1 cellular context compared by ENCODE assay signal in the genomic region with DNA sequence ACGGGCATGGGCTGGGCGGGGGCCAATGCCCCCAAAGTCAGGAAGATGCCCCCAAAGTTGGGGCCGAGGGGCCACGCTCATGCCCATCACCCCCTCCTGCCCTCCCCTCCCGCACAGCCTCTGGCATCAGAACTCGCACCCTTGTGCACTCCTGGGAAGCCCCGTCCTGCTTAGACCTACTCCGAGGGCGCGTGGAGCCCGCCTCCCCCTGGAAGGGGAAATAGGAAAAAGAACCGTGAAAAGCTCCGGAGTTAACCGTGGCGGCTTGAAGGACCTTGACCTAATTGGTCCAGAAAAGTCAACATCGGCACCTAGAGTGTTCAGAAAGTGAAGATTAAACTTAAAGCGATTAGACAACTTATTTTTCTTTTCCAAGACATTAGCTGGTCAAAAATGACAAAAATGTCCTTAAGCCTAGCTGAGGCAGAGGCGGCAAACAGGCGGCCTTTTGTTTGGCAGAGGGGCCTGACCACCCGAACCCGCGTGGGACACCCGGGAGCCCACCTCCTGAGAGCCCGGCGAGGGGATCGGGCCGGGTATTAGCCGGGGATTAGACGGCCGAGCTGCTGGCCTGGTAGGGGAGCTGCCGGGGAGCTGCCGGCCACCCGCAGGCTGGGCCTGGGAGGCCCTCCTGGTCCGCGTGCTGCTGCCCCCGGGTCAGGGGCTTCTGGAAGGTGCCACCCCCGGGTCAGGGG.
TF ChIP-seq lines count a peak whose summit lies in the region.

No MANE protein-coding gene starts in this region.

TF ChIP-seq in HepG2, 621 proteins besides CTCF, POLR2A, EP300 and RAD21 (continued from another document):
- TF ChIP-seq, protein P1, sequence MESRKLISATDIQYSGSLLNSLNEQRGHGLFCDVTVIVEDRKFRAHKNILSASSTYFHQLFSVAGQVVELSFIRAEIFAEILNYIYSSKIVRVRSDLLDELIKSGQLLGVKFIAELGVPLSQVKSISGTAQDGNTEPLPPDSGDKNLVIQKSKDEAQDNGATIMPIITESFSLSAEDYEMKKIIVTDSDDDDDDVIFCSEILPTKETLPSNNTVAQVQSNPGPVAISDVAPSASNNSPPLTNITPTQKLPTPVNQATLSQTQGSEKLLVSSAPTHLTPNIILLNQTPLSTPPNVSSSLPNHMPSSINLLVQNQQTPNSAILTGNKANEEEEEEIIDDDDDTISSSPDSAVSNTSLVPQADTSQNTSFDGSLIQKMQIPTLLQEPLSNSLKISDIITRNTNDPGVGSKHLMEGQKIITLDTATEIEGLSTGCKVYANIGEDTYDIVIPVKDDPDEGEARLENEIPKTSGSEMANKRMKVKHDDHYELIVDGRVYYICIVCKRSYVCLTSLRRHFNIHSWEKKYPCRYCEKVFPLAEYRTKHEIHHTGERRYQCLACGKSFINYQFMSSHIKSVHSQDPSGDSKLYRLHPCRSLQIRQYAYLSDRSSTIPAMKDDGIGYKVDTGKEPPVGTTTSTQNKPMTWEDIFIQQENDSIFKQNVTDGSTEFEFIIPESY (CRISPR knock-in tag; IDR thresholded peaks at IDR 0.05), result peak; percentile 87
- TF ChIP-seq FOXA3 (CRISPR knock-in tag; IDR thresholded peaks at IDR 0.05) (0 out of 2 replicates have a peak, but pooled peaks have one; percentile 36), ZNF549 (CRISPR knock-in tag; IDR thresholded peaks at IDR 0.05) (no peak), NR1H2 (CRISPR knock-in tag; IDR thresholded peaks at IDR 0.05; ENCODE audit: borderline replicate concordance, low read depth) (no peak), HNF4A (CRISPR knock-in tag; IDR thresholded peaks at IDR 0.05) (peak; percentile 12; the same call in 1 of the 2 replicates), HDAC2 (CRISPR knock-in tag; IDR thresholded peaks at IDR 0.05) (no peak), ZBTB38 (CRISPR knock-in tag; IDR thresholded peaks at IDR 0.05) (peak; percentile 12; the same call in 1 of the 2 replicates), TBX2 (CRISPR knock-in tag; IDR thresholded peaks at IDR 0.05; ENCODE audit: borderline replicate concordance) (0 out of 2 replicates have a peak, but pooled peaks have one; percentile 6), ETV6 (CRISPR knock-in tag; conservative IDR thresholded peaks at IDR 0.05) (no peak), ZSCAN22 (CRISPR knock-in tag; IDR thresholded peaks at IDR 0.05) (no peak), HDAC1 (CRISPR knock-in tag; IDR thresholded peaks at IDR 0.05) (0 out of 2 replicates have a peak, but pooled peaks have one; percentile 20), RXRB (CRISPR knock-in tag; IDR thresholded peaks at IDR 0.05; ENCODE audit: borderline replicate concordance) (no peak), ZNF431 (CRISPR knock-in tag; IDR thresholded peaks at IDR 0.05; ENCODE audit: borderline replicate concordance, low read depth) (no peak), ZNF564 (CRISPR knock-in tag; IDR thresholded peaks at IDR 0.05) (0 out of 2 replicates have a peak, but pooled peaks have one; percentile 17), ZNF672 (CRISPR knock-in tag; IDR thresholded peaks at IDR 0.05) (no peak), FOSL1 (CRISPR knock-in tag; IDR thresholded peaks at IDR 0.05; ENCODE audit: borderline replicate concordance) (no peak)
- TF ChIP-seq, protein P2, sequence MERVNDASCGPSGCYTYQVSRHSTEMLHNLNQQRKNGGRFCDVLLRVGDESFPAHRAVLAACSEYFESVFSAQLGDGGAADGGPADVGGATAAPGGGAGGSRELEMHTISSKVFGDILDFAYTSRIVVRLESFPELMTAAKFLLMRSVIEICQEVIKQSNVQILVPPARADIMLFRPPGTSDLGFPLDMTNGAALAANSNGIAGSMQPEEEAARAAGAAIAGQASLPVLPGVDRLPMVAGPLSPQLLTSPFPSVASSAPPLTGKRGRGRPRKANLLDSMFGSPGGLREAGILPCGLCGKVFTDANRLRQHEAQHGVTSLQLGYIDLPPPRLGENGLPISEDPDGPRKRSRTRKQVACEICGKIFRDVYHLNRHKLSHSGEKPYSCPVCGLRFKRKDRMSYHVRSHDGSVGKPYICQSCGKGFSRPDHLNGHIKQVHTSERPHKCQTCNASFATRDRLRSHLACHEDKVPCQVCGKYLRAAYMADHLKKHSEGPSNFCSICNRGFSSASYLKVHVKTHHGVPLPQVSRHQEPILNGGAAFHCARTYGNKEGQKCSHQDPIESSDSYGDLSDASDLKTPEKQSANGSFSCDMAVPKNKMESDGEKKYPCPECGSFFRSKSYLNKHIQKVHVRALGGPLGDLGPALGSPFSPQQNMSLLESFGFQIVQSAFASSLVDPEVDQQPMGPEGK (CRISPR knock-in tag; IDR thresholded peaks at IDR 0.05), result 0 out of 2 replicates have a peak, but pooled peaks have one; percentile 15
- TF ChIP-seq, protein P3, sequence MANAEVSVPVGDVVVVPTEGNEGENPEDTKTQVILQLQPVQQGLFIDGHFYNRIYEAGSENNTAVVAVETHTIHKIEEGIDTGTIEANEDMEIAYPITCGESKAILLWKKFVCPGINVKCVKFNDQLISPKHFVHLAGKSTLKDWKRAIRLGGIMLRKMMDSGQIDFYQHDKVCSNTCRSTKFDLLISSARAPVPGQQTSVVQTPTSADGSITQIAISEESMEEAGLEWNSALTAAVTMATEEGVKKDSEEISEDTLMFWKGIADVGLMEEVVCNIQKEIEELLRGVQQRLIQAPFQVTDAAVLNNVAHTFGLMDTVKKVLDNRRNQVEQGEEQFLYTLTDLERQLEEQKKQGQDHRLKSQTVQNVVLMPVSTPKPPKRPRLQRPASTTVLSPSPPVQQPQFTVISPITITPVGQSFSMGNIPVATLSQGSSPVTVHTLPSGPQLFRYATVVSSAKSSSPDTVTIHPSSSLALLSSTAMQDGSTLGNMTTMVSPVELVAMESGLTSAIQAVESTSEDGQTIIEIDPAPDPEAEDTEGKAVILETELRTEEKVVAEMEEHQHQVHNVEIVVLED (CRISPR knock-in tag; IDR thresholded peaks at IDR 0.05; ENCODE audit: borderline replicate concordance), result no peak
- TF ChIP-seq, protein P4, sequence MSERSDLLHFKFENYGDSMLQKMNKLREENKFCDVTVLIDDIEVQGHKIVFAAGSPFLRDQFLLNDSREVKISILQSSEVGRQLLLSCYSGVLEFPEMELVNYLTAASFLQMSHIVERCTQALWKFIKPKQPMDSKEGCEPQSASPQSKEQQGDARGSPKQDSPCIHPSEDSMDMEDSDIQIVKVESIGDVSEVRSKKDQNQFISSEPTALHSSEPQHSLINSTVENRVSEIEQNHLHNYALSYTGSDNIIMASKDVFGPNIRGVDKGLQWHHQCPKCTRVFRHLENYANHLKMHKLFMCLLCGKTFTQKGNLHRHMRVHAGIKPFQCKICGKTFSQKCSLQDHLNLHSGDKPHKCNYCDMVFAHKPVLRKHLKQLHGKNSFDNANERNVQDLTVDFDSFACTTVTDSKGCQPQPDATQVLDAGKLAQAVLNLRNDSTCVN (CRISPR knock-in tag; IDR thresholded peaks at IDR 0.05; ENCODE audit: borderline replicate concordance), result peak; percentile 97
- TF ChIP-seq, protein P5, sequence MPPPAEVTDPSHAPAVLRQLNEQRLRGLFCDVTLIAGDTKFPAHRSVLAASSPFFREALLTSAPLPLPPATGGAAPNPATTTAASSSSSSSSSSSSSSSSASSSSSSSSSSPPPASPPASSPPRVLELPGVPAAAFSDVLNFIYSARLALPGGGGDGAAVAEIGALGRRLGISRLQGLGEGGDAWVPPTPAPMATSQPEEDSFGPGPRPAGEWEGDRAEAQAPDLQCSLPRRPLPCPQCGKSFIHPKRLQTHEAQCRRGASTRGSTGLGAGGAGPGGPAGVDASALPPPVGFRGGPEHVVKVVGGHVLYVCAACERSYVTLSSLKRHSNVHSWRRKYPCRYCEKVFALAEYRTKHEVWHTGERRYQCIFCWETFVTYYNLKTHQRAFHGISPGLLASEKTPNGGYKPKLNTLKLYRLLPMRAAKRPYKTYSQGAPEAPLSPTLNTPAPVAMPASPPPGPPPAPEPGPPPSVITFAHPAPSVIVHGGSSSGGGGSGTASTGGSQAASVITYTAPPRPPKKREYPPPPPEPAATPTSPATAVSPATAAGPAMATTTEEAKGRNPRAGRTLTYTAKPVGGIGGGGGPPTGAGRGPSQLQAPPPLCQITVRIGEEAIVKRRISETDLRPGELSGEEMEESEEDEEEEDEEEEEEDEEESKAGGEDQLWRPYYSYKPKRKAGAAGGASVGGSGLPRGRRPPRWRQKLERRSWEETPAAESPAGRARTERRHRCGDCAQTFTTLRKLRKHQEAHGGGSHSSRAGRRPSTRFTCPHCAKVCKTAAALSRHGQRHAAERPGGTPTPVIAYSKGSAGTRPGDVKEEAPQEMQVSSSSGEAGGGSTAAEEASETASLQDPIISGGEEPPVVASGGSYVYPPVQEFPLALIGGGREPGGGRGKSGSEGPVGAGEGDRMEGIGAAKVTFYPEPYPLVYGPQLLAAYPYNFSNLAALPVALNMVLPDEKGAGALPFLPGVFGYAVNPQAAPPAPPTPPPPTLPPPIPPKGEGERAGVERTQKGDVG (CRISPR knock-in tag; IDR thresholded peaks at IDR 0.05; ENCODE audit: borderline replicate concordance), result 0 out of 2 replicates have a peak, but pooled peaks have one; percentile 13
- TF ChIP-seq, protein P6, sequence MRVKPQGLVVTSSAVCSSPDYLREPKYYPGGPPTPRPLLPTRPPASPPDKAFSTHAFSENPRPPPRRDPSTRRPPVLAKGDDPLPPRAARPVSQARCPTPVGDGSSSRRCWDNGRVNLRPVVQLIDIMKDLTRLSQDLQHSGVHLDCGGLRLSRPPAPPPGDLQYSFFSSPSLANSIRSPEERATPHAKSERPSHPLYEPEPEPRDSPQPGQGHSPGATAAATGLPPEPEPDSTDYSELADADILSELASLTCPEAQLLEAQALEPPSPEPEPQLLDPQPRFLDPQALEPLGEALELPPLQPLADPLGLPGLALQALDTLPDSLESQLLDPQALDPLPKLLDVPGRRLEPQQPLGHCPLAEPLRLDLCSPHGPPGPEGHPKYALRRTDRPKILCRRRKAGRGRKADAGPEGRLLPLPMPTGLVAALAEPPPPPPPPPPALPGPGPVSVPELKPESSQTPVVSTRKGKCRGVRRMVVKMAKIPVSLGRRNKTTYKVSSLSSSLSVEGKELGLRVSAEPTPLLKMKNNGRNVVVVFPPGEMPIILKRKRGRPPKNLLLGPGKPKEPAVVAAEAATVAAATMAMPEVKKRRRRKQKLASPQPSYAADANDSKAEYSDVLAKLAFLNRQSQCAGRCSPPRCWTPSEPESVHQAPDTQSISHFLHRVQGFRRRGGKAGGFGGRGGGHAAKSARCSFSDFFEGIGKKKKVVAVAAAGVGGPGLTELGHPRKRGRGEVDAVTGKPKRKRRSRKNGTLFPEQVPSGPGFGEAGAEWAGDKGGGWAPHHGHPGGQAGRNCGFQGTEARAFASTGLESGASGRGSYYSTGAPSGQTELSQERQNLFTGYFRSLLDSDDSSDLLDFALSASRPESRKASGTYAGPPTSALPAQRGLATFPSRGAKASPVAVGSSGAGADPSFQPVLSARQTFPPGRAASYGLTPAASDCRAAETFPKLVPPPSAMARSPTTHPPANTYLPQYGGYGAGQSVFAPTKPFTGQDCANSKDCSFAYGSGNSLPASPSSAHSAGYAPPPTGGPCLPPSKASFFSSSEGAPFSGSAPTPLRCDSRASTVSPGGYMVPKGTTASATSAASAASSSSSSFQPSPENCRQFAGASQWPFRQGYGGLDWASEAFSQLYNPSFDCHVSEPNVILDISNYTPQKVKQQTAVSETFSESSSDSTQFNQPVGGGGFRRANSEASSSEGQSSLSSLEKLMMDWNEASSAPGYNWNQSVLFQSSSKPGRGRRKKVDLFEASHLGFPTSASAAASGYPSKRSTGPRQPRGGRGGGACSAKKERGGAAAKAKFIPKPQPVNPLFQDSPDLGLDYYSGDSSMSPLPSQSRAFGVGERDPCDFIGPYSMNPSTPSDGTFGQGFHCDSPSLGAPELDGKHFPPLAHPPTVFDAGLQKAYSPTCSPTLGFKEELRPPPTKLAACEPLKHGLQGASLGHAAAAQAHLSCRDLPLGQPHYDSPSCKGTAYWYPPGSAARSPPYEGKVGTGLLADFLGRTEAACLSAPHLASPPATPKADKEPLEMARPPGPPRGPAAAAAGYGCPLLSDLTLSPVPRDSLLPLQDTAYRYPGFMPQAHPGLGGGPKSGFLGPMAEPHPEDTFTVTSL (CRISPR knock-in tag; IDR thresholded peaks at IDR 0.05; ENCODE audit: borderline replicate concordance), result 0 out of 2 replicates have a peak, but pooled peaks have one; percentile 13
- TF ChIP-seq, protein P7, sequence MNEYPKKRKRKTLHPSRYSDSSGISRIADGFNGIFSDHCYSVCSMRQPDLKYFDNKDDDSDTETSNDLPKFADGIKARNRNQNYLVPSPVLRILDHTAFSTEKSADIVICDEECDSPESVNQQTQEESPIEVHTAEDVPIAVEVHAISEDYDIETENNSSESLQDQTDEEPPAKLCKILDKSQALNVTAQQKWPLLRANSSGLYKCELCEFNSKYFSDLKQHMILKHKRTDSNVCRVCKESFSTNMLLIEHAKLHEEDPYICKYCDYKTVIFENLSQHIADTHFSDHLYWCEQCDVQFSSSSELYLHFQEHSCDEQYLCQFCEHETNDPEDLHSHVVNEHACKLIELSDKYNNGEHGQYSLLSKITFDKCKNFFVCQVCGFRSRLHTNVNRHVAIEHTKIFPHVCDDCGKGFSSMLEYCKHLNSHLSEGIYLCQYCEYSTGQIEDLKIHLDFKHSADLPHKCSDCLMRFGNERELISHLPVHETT (CRISPR knock-in tag; conservative IDR thresholded peaks at IDR 0.05), result 0 out of 2 replicates have a peak, but pooled peaks have one; percentile 28
